Comparison of ENCODE assay signal across 24 cellular contexts in genomic region chr2:237218756-237219155, GRCh38.
A peak's percentile ranks its signal among the peaks of the same experiment; 100 is the strongest.
DNase-seq lines count a peak whose midpoint lies in the region; TF ChIP-seq lines count a peak whose summit lies in the region.
"Had no signal": no experiment of that assay in that cellular context is flagged by ENCODE, and none has a peak within 500 bp of the region (broad histone marks: within the 10 kb centered on the region; RNA-seq: fewer than 3 reads in every experiment).

No MANE protein-coding gene starts in this region.

- peak overlapping the region; percentile 76 for H3K27ac ChIP-seq in A673 (ENCODE audit: low read depth, low read length, poor library complexity, severe bottlenecking)
- H3K27ac ChIP-seq in coronary artery = no peak overlapping the region
- H3K27ac ChIP-seq: adrenal gland, dorsolateral prefrontal cortex, tibial artery had no signal

- H3K4me1 Mint-ChIP-seq in HFFc6 (ENCODE audit: low read depth) = peaks cover 63% of the 10 kb centered on the region
- peaks cover 52% of the 10 kb centered on the region for H3K4me1 Mint-ChIP-seq in chondrocyte (ENCODE audit: low read depth)
- peaks cover 40% of the 10 kb centered on the region for H3K4me1 Mint-ChIP-seq in nephron
- H3K4me1 Mint-ChIP-seq: CD14-positive monocyte, IgD-negative memory B cell had no signal

- no peak for TF ChIP-seq CTCF in A673 (conservative IDR thresholded peaks at IDR 0.05; ENCODE audit: low read depth, low read length)
- no peak for TF ChIP-seq CTCF in HFFc6 (IDR thresholded peaks at IDR 0.05)
- TF ChIP-seq CTCF in chondrocyte (IDR thresholded peaks at IDR 0.05) = no peak
- no peak for TF ChIP-seq CTCF in nephron (IDR thresholded peaks at IDR 0.05; ENCODE audit: unreplicated experiment in 3 of 3)
- TF ChIP-seq CTCF in coronary artery (IDR thresholded peaks at IDR 0.05) = no peak

- H3K4me1 ChIP-seq in A673 (ENCODE audit: insufficient read depth, low read length, poor library complexity, severe bottlenecking) = peaks cover 42% of the 10 kb centered on the region

- H3K4me3 Mint-ChIP-seq in HFFc6 (no peak overlapping the region), chondrocyte (ENCODE audit: unreplicated experiment) (no peak overlapping the region), nephron (no peak overlapping the region)
- H3K4me3 Mint-ChIP-seq: CD14-positive monocyte, IgD-negative memory B cell had no signal

- H3K27me3 ChIP-seq in A673 (replicated peaks; ENCODE audit: insufficient read depth, low read depth, low read length, poor library complexity) = no peaks in the 10 kb centered on the region
- H3K27me3 ChIP-seq: adrenal gland, gastroesophageal sphincter, tibial artery had no signal

- H3K9me3 Mint-ChIP-seq in HFFc6 = no peaks in the 10 kb centered on the region
- no peaks in the 10 kb centered on the region for H3K9me3 Mint-ChIP-seq in chondrocyte (ENCODE audit: low read depth)
- H3K9me3 Mint-ChIP-seq in nephron = no peaks in the 10 kb centered on the region
- H3K9me3 Mint-ChIP-seq: IgD-negative memory B cell had no signal

- H3K9me3 ChIP-seq in A673 (ENCODE audit: low read depth, low read length, poor library complexity, severe bottlenecking) = no peaks in the 10 kb centered on the region
- H3K9me3 ChIP-seq: adrenal gland, gastroesophageal sphincter, tibial artery had no signal

- H3K27ac Mint-ChIP-seq in HFFc6 = peak overlapping the region; percentile 86
- peak overlapping the region; percentile 74 for H3K27ac Mint-ChIP-seq in chondrocyte (ENCODE audit: unreplicated experiment)
- peak overlapping the region; percentile 67 to 91 (median 78) for H3K27ac Mint-ChIP-seq in nephron
- H3K27ac Mint-ChIP-seq: IgD-negative memory B cell had no signal

- H3K36me3 Mint-ChIP-seq in HFFc6 (ENCODE audit: low read depth) (no peaks in the 10 kb centered on the region), chondrocyte (ENCODE audit: low read depth) (no peaks in the 10 kb centered on the region), nephron (ENCODE audit: low read depth) (no peaks in the 10 kb centered on the region)
- H3K36me3 Mint-ChIP-seq: CD14-positive monocyte, IgD-negative memory B cell had no signal

- POLR2A ChIA-PET in A673 (lab: Charles Lee; ENCODE audit: low non-redundant PET) = no interaction called here

- intact Hi-C loops in A673 (cut with micrococcal nuclease; ENCODE audit: unreplicated experiment) = loop anchor here (5.0 kb wide), 1 partner anchor 64 kb away; no protein-coding TSS in a partner anchor

- CTCF ChIA-PET in A673 (lab: Charles Lee) = no interaction called here

- no peaks in the 10 kb centered on the region for H3K27me3 Mint-ChIP-seq in HFFc6 (ENCODE audit: insufficient read depth)
- no peaks in the 10 kb centered on the region for H3K27me3 Mint-ChIP-seq in chondrocyte (ENCODE audit: low read depth)
- no peaks in the 10 kb centered on the region for H3K27me3 Mint-ChIP-seq in nephron (ENCODE audit: low read depth)

- peak; percentile 54 for DNase-seq in A673 (ENCODE audit: low spot score)
- DNase-seq in HFFc6 = no peak
- DNase-seq in chondrocyte (ENCODE audit: low spot score) = no peak
- no peak for DNase-seq in SIG-M5 (lab: John Stamatoyannopoulos, UW)
- DNase-seq in coronary artery (ENCODE audit: low spot score) = no peak
- DNase-seq in NCI-H2227 (lab: John Stamatoyannopoulos, UW; ENCODE audit: unreplicated experiment) = no peak
- no peak for DNase-seq in dedifferentiated amniotic fluid mesenchymal stem cell (ENCODE audit: extremely low spot score)
- DNase-seq: activated CD4-positive, CD25-positive, alpha-beta regulatory T cell treated with anti-CD3 and anti-CD28 coated beads, Interleukin-2, amount 50 U/mL, for 72 hours; activated gamma-delta T cell treated with Interleukin-2 at 50 U/mL for 16 hours; activated T-cell treated with anti-CD3 and anti-CD28 coated beads, Interleukin-2, amount 50 U/mL, for 1 hour; adrenal gland; dorsolateral prefrontal cortex; EL; NCI-H1417; NCI-H526; retina; RPMI8226; stimulated activated CD4-positive, alpha-beta T cell treated with anti-CD3 and anti-CD28 coated beads, Interleukin-4, amount 100 ng/mL, for 24 hours; stimulated activated naive CD8-positive, alpha-beta T cell treated with anti-CD3 and anti-CD28 coated beads, Interleukin-15, Interleukin-2, amounts not matched to agents 100 U/mL and 50 U/mL, for 24 hours; tibial artery had no signal

- BruUV-seq in A673 (replicated peaks; lab: Mats Ljungman, UMichigan) = no TSS peak

- H3K4me3 ChIP-seq in A673 (ENCODE audit: low read depth, low read length, poor library complexity, severe bottlenecking) (no peak overlapping the region), coronary artery (no peak overlapping the region)
- H3K4me3 ChIP-seq: adrenal gland, dorsolateral prefrontal cortex, gastroesophageal sphincter, tibial artery had no signal

- no peaks in the 10 kb centered on the region for H3K36me3 ChIP-seq in A673 (ENCODE audit: insufficient read depth, low read length, poor library complexity, severe bottlenecking)
- H3K36me3 ChIP-seq: adrenal gland, gastroesophageal sphincter, tibial artery had no signal
